In the genomic region with DNA sequence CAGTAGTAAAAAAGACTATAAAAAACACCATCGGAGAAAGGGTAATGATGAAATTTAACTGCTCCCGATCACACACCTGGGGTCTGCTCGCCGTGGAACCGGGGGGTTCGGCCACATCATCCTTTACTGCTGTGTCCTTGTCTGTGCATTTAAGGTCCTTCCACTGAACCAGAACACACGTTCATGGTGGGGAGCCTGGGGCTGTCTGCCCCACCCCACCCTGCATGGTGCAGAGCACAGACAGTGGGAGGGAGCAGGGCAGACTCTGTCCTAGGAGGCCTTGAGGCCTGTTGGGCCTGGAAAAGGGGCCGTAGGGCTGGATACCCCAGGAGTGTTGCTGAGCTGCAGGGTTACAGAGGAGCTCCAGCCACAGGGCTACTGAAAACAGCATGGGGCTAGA, we compare ENCODE assay signal across 1 cellular context.
TF ChIP-seq lines count a peak whose summit lies in the region.

No MANE protein-coding gene starts in this region.

TF ChIP-seq in HCT116, 20 proteins besides CTCF, POLR2A, EP300 and RAD21 (continued from another document):
- no peak for TF ChIP-seq CBX3 (IDR thresholded peaks at IDR 0.05; ENCODE audit: low read depth)
- TF ChIP-seq, protein P1, sequence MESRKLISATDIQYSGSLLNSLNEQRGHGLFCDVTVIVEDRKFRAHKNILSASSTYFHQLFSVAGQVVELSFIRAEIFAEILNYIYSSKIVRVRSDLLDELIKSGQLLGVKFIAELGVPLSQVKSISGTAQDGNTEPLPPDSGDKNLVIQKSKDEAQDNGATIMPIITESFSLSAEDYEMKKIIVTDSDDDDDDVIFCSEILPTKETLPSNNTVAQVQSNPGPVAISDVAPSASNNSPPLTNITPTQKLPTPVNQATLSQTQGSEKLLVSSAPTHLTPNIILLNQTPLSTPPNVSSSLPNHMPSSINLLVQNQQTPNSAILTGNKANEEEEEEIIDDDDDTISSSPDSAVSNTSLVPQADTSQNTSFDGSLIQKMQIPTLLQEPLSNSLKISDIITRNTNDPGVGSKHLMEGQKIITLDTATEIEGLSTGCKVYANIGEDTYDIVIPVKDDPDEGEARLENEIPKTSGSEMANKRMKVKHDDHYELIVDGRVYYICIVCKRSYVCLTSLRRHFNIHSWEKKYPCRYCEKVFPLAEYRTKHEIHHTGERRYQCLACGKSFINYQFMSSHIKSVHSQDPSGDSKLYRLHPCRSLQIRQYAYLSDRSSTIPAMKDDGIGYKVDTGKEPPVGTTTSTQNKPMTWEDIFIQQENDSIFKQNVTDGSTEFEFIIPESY (IDR thresholded peaks at IDR 0.05; ENCODE audit: extremely low read depth, insufficient replicate concordance, low read length) = no peak
- TF ChIP-seq, protein P2, sequence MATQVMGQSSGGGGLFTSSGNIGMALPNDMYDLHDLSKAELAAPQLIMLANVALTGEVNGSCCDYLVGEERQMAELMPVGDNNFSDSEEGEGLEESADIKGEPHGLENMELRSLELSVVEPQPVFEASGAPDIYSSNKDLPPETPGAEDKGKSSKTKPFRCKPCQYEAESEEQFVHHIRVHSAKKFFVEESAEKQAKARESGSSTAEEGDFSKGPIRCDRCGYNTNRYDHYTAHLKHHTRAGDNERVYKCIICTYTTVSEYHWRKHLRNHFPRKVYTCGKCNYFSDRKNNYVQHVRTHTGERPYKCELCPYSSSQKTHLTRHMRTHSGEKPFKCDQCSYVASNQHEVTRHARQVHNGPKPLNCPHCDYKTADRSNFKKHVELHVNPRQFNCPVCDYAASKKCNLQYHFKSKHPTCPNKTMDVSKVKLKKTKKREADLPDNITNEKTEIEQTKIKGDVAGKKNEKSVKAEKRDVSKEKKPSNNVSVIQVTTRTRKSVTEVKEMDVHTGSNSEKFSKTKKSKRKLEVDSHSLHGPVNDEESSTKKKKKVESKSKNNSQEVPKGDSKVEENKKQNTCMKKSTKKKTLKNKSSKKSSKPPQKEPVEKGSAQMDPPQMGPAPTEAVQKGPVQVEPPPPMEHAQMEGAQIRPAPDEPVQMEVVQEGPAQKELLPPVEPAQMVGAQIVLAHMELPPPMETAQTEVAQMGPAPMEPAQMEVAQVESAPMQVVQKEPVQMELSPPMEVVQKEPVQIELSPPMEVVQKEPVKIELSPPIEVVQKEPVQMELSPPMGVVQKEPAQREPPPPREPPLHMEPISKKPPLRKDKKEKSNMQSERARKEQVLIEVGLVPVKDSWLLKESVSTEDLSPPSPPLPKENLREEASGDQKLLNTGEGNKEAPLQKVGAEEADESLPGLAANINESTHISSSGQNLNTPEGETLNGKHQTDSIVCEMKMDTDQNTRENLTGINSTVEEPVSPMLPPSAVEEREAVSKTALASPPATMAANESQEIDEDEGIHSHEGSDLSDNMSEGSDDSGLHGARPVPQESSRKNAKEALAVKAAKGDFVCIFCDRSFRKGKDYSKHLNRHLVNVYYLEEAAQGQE (IDR thresholded peaks at IDR 0.05; ENCODE audit: low read depth) = no peak
- no peak for TF ChIP-seq ATF3 (IDR thresholded peaks at IDR 0.05)
- TF ChIP-seq JUND (IDR thresholded peaks at IDR 0.05) = no peak
- TF ChIP-seq EZH2phosphoT487 (IDR thresholded peaks at IDR 0.05; ENCODE audit: borderline replicate concordance) = no peak
- no peak for TF ChIP-seq SRF (IDR thresholded peaks at IDR 0.05; ENCODE audit: low read depth)
- no peak for TF ChIP-seq ZNF274 (IDR thresholded peaks at IDR 0.05; ENCODE audit: low read depth, low read length)
